1 cellular context compared by ENCODE assay signal in the genomic region with DNA sequence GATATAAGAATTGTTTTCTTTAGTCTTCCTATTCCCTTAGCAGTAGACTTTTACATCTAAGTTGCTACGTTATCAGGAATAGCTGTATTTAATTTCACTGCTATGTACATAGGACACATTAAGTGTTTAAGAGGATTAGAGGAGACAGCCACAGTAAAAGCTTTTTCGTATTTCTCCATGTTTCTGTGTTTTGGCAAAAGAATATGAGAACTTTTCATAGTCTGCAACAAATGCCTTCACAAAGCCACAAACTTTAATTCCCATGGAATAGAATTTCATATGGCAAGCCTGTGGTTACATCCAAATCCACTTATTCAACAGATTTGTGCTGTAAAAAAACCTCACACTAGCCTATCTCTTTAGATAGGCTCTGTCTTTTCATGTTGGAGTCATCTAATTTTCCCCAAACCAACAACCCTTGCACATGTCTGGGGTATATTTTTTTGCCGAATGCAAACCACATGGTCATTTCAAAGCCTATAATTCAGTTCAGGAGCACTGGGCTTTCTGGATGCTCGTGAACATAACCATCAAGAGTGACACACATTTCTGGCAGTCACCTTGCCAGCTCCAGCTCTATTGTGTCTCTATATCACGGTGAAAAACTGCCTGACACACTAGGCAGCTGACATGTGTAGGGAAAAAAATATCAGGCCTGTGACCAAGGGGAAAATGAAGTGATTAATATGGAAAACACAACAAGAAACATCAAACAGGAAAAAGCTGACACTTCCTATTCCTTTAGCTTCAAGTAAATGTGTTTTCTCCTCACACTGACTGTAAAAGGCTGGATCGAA.
TF ChIP-seq lines count a peak whose summit lies in the region.

No MANE protein-coding gene starts in this region.

TF ChIP-seq in HEK293, 187 proteins besides CTCF, POLR2A, EP300 and RAD21 (continued from another document and continues in another):
- TF ChIP-seq ZNF398 (tag by site-specific recombination; IDR thresholded peaks at IDR 0.05): no peak
- TF ChIP-seq ZFP37 (tag by site-specific recombination; IDR thresholded peaks at IDR 0.05): no peak
- TF ChIP-seq ZNF658 (tag by site-specific recombination; IDR thresholded peaks at IDR 0.05): no peak
- TF ChIP-seq WT1 (tag by site-specific recombination; IDR thresholded peaks at IDR 0.05): peak; percentile 83
- TF ChIP-seq ZNF155 (tag by site-specific recombination; IDR thresholded peaks at IDR 0.05): no peak
- TF ChIP-seq MEIS1 (CRISPR knock-in tag; IDR thresholded peaks at IDR 0.05; ENCODE audit: borderline replicate concordance): no peak
- no peak for TF ChIP-seq TCF7L2 (IDR thresholded peaks at IDR 0.05; ENCODE audit: borderline replicate concordance, low read depth, low read length)
- 0 out of 2 replicates have a peak, but pooled peaks have one; percentile 17 for TF ChIP-seq SP7 (tag by site-specific recombination; IDR thresholded peaks at IDR 0.05)
- no peak for TF ChIP-seq ZNF426 (tag by site-specific recombination; IDR thresholded peaks at IDR 0.05)
- no peak for TF ChIP-seq ZNF146 (tag by site-specific recombination; IDR thresholded peaks at IDR 0.05)
- no peak for TF ChIP-seq KLF1 (tag by site-specific recombination; IDR thresholded peaks at IDR 0.05)
- TF ChIP-seq, protein P1, sequence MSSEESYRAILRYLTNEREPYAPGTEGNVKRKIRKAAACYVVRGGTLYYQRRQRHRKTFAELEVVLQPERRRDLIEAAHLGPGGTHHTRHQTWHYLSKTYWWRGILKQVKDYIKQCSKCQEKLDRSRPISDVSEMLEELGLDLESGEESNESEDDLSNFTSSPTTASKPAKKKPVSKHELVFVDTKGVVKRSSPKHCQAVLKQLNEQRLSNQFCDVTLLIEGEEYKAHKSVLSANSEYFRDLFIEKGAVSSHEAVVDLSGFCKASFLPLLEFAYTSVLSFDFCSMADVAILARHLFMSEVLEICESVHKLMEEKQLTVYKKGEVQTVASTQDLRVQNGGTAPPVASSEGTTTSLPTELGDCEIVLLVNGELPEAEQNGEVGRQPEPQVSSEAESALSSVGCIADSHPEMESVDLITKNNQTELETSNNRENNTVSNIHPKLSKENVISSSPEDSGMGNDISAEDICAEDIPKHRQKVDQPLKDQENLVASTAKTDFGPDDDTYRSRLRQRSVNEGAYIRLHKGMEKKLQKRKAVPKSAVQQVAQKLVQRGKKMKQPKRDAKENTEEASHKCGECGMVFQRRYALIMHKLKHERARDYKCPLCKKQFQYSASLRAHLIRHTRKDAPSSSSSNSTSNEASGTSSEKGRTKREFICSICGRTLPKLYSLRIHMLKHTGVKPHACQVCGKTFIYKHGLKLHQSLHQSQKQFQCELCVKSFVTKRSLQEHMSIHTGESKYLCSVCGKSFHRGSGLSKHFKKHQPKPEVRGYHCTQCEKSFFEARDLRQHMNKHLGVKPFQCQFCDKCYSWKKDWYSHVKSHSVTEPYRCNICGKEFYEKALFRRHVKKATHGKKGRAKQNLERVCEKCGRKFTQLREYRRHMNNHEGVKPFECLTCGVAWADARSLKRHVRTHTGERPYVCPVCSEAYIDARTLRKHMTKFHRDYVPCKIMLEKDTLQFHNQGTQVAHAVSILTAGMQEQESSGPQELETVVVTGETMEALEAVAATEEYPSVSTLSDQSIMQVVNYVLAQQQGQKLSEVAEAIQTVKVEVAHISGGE (tag by site-specific recombination; conservative IDR thresholded peaks at IDR 0.05; ENCODE audit: low read depth): no peak
- TF ChIP-seq ZNF248 (tag by site-specific recombination; IDR thresholded peaks at IDR 0.05): no peak
- TF ChIP-seq ZSCAN30 (tag by site-specific recombination; IDR thresholded peaks at IDR 0.05): no peak
- TF ChIP-seq ZBTB20 (tag by site-specific recombination; IDR thresholded peaks at IDR 0.05): no peak
- TF ChIP-seq KLF8 (tag by site-specific recombination; IDR thresholded peaks at IDR 0.05): peak; percentile 64; the same call in 1 of the 2 replicates
- TF ChIP-seq ZNF610 (tag by site-specific recombination; IDR thresholded peaks at IDR 0.05; ENCODE audit: borderline replicate concordance): 0 out of 2 replicates have a peak, but pooled peaks have one; percentile 42
- TF ChIP-seq REST (tag by site-specific recombination; IDR thresholded peaks at IDR 0.05): no peak
- no peak for TF ChIP-seq GLI4 (tag by site-specific recombination; IDR thresholded peaks at IDR 0.05)
- TF ChIP-seq ZNF211 (tag by site-specific recombination; IDR thresholded peaks at IDR 0.05; ENCODE audit: low read depth): no peak
- no peak for TF ChIP-seq ZNF138 (tag by site-specific recombination; IDR thresholded peaks at IDR 0.05; ENCODE audit: borderline replicate concordance)
- no peak for TF ChIP-seq ZNF112 (tag by site-specific recombination; IDR thresholded peaks at IDR 0.05)
- TF ChIP-seq ZNF221 (tag by site-specific recombination; IDR thresholded peaks at IDR 0.05; ENCODE audit: borderline replicate concordance): no peak
- no peak for TF ChIP-seq ZBTB7A (tag by site-specific recombination; IDR thresholded peaks at IDR 0.05; ENCODE audit: low read depth)
- TF ChIP-seq ZNF24 (tag by site-specific recombination; IDR thresholded peaks at IDR 0.05): no peak
- TF ChIP-seq ZNF544 (tag by site-specific recombination; IDR thresholded peaks at IDR 0.05): no peak
- TF ChIP-seq, protein P2, sequence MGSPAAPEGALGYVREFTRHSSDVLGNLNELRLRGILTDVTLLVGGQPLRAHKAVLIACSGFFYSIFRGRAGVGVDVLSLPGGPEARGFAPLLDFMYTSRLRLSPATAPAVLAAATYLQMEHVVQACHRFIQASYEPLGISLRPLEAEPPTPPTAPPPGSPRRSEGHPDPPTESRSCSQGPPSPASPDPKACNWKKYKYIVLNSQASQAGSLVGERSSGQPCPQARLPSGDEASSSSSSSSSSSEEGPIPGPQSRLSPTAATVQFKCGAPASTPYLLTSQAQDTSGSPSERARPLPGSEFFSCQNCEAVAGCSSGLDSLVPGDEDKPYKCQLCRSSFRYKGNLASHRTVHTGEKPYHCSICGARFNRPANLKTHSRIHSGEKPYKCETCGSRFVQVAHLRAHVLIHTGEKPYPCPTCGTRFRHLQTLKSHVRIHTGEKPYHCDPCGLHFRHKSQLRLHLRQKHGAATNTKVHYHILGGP (tag by site-specific recombination; IDR thresholded peaks at IDR 0.05): no peak
- no peak for TF ChIP-seq ZNF214 (tag by site-specific recombination; IDR thresholded peaks at IDR 0.05; ENCODE audit: borderline replicate concordance)
- no peak for TF ChIP-seq ZNF133 (tag by site-specific recombination; IDR thresholded peaks at IDR 0.05)
- no peak for TF ChIP-seq ZNF354C (tag by site-specific recombination; IDR thresholded peaks at IDR 0.05; ENCODE audit: borderline replicate concordance, low read depth)
- TF ChIP-seq ZNF280C (tag by site-specific recombination; IDR thresholded peaks at IDR 0.05): no peak
- TF ChIP-seq ZNF157 (tag by site-specific recombination; IDR thresholded peaks at IDR 0.05): no peak
- no peak for TF ChIP-seq BCL11B (tag by site-specific recombination; IDR thresholded peaks at IDR 0.05; ENCODE audit: low read depth)
- no peak for TF ChIP-seq ZNF19 (tag by site-specific recombination; IDR thresholded peaks at IDR 0.05; ENCODE audit: low read depth)
- TF ChIP-seq ZNF529 (tag by site-specific recombination; IDR thresholded peaks at IDR 0.05; ENCODE audit: insufficient replicate concordance): no peak
- TF ChIP-seq ZNF10 (tag by site-specific recombination; IDR thresholded peaks at IDR 0.05): peak; percentile 66; the same call in 1 of the 2 replicates
- no peak for TF ChIP-seq ZNF184 (tag by site-specific recombination; IDR thresholded peaks at IDR 0.05)
- peak; percentile 94 for TF ChIP-seq ZNF843 (tag by site-specific recombination; IDR thresholded peaks at IDR 0.05)
- peak; percentile 24; the same call in 1 of the 2 replicates for TF ChIP-seq ZSCAN23 (tag by site-specific recombination; IDR thresholded peaks at IDR 0.05)
- no peak; the same call in 1 of the 2 replicates for TF ChIP-seq MYNN (tag by site-specific recombination; IDR thresholded peaks at IDR 0.05; ENCODE audit: borderline replicate concordance)
- no peak for TF ChIP-seq GFI1B (tag by site-specific recombination; IDR thresholded peaks at IDR 0.05)
- no peak for TF ChIP-seq ZNF530 (tag by site-specific recombination; IDR thresholded peaks at IDR 0.05; ENCODE audit: low read depth)
- TF ChIP-seq ZNF704 (tag by site-specific recombination; IDR thresholded peaks at IDR 0.05): no peak
- TF ChIP-seq, protein P3, sequence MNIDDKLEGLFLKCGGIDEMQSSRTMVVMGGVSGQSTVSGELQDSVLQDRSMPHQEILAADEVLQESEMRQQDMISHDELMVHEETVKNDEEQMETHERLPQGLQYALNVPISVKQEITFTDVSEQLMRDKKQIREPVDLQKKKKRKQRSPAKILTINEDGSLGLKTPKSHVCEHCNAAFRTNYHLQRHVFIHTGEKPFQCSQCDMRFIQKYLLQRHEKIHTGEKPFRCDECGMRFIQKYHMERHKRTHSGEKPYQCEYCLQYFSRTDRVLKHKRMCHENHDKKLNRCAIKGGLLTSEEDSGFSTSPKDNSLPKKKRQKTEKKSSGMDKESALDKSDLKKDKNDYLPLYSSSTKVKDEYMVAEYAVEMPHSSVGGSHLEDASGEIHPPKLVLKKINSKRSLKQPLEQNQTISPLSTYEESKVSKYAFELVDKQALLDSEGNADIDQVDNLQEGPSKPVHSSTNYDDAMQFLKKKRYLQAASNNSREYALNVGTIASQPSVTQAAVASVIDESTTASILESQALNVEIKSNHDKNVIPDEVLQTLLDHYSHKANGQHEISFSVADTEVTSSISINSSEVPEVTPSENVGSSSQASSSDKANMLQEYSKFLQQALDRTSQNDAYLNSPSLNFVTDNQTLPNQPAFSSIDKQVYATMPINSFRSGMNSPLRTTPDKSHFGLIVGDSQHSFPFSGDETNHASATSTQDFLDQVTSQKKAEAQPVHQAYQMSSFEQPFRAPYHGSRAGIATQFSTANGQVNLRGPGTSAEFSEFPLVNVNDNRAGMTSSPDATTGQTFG (tag by site-specific recombination; IDR thresholded peaks at IDR 0.05; ENCODE audit: borderline replicate concordance): no peak
- TF ChIP-seq SCRT1 (tag by site-specific recombination; IDR thresholded peaks at IDR 0.05; ENCODE audit: borderline replicate concordance): peak; percentile 78
